2 cellular contexts compared by ENCODE assay signal in genomic region chr2:108937367-108938017, GRCh38.
TF ChIP-seq lines count a peak whose summit lies in the region.

No MANE protein-coding gene starts in this region.

TF ChIP-seq in HEK293, 187 proteins besides CTCF, POLR2A, EP300 and RAD21:
- TF ChIP-seq ZSCAN4 (tag by site-specific recombination; IDR thresholded peaks at IDR 0.05) (peak; percentile 84), YY2 (tag by site-specific recombination; IDR thresholded peaks at IDR 0.05) (no peak)

TF ChIP-seq in K562, 482 proteins besides CTCF, POLR2A, EP300 and RAD21:
- TF ChIP-seq ARHGAP35 (IDR thresholded peaks at IDR 0.05; ENCODE audit: partially characterized antibody) (peak; percentile 61), ZFP36 (IDR thresholded peaks at IDR 0.05; ENCODE audit: low read depth, low read length, partially characterized antibody) (no peak)
